ENCODE assay signal across 21 cellular contexts in genomic region chr6:36383608-36384007, GRCh38. TPM values are rescaled to one million over a fixed set of nuclear protein-coding genes. Genes with fewer than 3 reads are reported as not detected.
A peak's percentile ranks its signal among the peaks of the same experiment; 100 is the strongest.
DNase-seq lines count a peak whose midpoint lies in the region; ATAC-seq and TF ChIP-seq lines count a peak whose summit lies in the region.
"Had no signal": no experiment of that assay in that cellular context is flagged by ENCODE, and none has a peak within 500 bp of the region (broad histone marks: within the 10 kb centered on the region; RNA-seq: fewer than 3 reads in every experiment).

No MANE protein-coding gene starts in this region.

- peaks cover 8% of the 10 kb centered on the region for H3K36me3 Mint-ChIP-seq in activated T-cell treated with anti-CD3 and anti-CD28 coated beads, Interleukin-2, amount 50 U/mL, for 4 hours (ENCODE audit: insufficient read depth)
- H3K36me3 Mint-ChIP-seq in activated CD4-positive, alpha-beta memory T cell treated with anti-CD3 and anti-CD28 coated beads for 36 hours = peaks cover 7% of the 10 kb centered on the region
- H3K36me3 Mint-ChIP-seq: neural progenitor cell, WTC11 had no signal

- H3K36me3 ChIP-seq in DOHH2 (ENCODE audit: control insufficient read depth, low read length) (no peaks in the 10 kb centered on the region), colonic mucosa (no peaks in the 10 kb centered on the region)
- H3K36me3 ChIP-seq: adrenal gland, cardiac muscle cell, HAP-1, neural progenitor cell, upper lobe of right lung had no signal

- H3K9me2 ChIP-seq in DOHH2 (replicated peaks; ENCODE audit: control insufficient read depth, low read length) = no peaks in the 10 kb centered on the region

- no peak for DNase-seq in activated T-cell treated with anti-CD3 and anti-CD28 coated beads, Interleukin-2, amount 50 U/mL, for 4 hours
- no peak for DNase-seq in activated T-cell treated with anti-CD3 and anti-CD28 coated beads, Interleukin-2, amount 50 U/mL, for 48 hours
- peak; percentile 61 for DNase-seq in activated CD4-positive, alpha-beta memory T cell treated with anti-CD3 and anti-CD28 coated beads for 36 hours
- DNase-seq in posterior vena cava (ENCODE audit: low spot score) (peak; percentile 43), HPDE6-E6E7 (ENCODE audit: extremely low spot score) (no peak), colonic mucosa (no peak)
- DNase-seq: adrenal gland, COR-L47, NCI-H1092 treated with DMSO at 0.1 percent for 48 hours, SIG-M5, spleen, upper lobe of right lung had no signal

- ATAC-seq in activated T-cell treated with anti-CD3 and anti-CD28 coated beads, Interleukin-2, amount 50 U/mL, for 4 hours = peak; percentile 21 to 27
- ATAC-seq in HG03439 (IDR thresholded peaks at IDR 0.05; ENCODE audit: unreplicated experiment) = no peak
- ATAC-seq: upper lobe of right lung, WTC11 had no signal

- H3K27me3 ChIP-seq in DOHH2 (ENCODE audit: control insufficient read depth, low read length) = peaks cover 30% of the 10 kb centered on the region
- no peaks in the 10 kb centered on the region for H3K27me3 ChIP-seq in colonic mucosa
- H3K27me3 ChIP-seq: adrenal gland, upper lobe of right lung had no signal

- CTCF ChIA-PET in activated CD4-positive, alpha-beta memory T cell treated with anti-CD3 and anti-CD28 coated beads for 36 hours (lab: Charles Lee) = no interaction called here

- H4K20me1 ChIP-seq in DOHH2 (ENCODE audit: control insufficient read depth, insufficient read depth, low read depth, low read length) = no peaks in the 10 kb centered on the region

- peak overlapping the region; percentile 45 for H3K4me3 ChIP-seq in DOHH2 (ENCODE audit: low read length)
- H3K4me3 ChIP-seq in colonic mucosa = no peak overlapping the region
- H3K4me3 ChIP-seq: adrenal gland, cardiac muscle cell, HAP-1, neural progenitor cell, spleen, upper lobe of right lung had no signal

- H3K9me3 ChIP-seq in DOHH2 (ENCODE audit: control insufficient read depth, insufficient read depth, low read length) (no peaks in the 10 kb centered on the region), colonic mucosa (no peaks in the 10 kb centered on the region)
- H3K9me3 ChIP-seq: adrenal gland, HAP-1, spleen, upper lobe of right lung had no signal

- peak overlapping the region; percentile 81 for H3K27ac Mint-ChIP-seq in activated CD4-positive, alpha-beta memory T cell treated with anti-CD3 and anti-CD28 coated beads for 36 hours
- H3K27ac Mint-ChIP-seq: neural progenitor cell; stimulated activated naive CD8-positive, alpha-beta T cell treated with anti-CD3 and anti-CD28 coated beads, Interleukin-15, Interleukin-2, amounts not matched to agents 100 ng/mL and 50 ng/mL, for 24 hours; WTC11 had no signal

- H3F3A ChIP-seq in DOHH2 (ENCODE audit: control insufficient read depth, insufficient read depth) = no peaks in the 10 kb centered on the region

- no peak overlapping the region for H3K4me3 Mint-ChIP-seq in activated T-cell treated with anti-CD3 and anti-CD28 coated beads, Interleukin-2, amount 50 U/mL, for 4 hours
- H3K4me3 Mint-ChIP-seq in activated CD4-positive, alpha-beta memory T cell treated with anti-CD3 and anti-CD28 coated beads for 36 hours = no peak overlapping the region
- H3K4me3 Mint-ChIP-seq: neural progenitor cell; stimulated activated naive CD8-positive, alpha-beta T cell treated with anti-CD3 and anti-CD28 coated beads, Interleukin-15, Interleukin-2, amounts not matched to agents 100 ng/mL and 50 ng/mL, for 24 hours; WTC11 had no signal

- peak overlapping the region; percentile 8; the same call in 1 of the 2 replicates for H3K27ac ChIP-seq in DOHH2 (ENCODE audit: low read depth, low read length)
- no peak overlapping the region for H3K27ac ChIP-seq in colonic mucosa
- H3K27ac ChIP-seq: adrenal gland, cardiac muscle cell, neural progenitor cell, spleen, upper lobe of right lung had no signal

- H3K4me1 Mint-ChIP-seq in activated T-cell treated with anti-CD3 and anti-CD28 coated beads, Interleukin-2, amount 50 U/mL, for 4 hours (ENCODE audit: low read depth) = peaks cover 54% of the 10 kb centered on the region
- H3K4me1 Mint-ChIP-seq in activated CD4-positive, alpha-beta memory T cell treated with anti-CD3 and anti-CD28 coated beads for 36 hours (ENCODE audit: low read depth) = peaks cover 62% of the 10 kb centered on the region

- intact Hi-C loops in activated CD4-positive, alpha-beta memory T cell treated with anti-CD3 and anti-CD28 coated beads for 36 hours (cut with micrococcal nuclease) = loop anchor here (2.0 kb wide), 1 partner anchor 59 kb away; the partner anchor contains the start of genes KCTD20 and PXT1
- intact Hi-C loops in posterior vena cava (cut with DNase I) (no loop called here), colonic mucosa (cut with DNase I) (no loop called here)

- H3K4me1 ChIP-seq in DOHH2 (ENCODE audit: control insufficient read depth, low read length) (peaks cover 68% of the 10 kb centered on the region), colonic mucosa (no peaks in the 10 kb centered on the region)

- POLR2A ChIA-PET in activated CD4-positive, alpha-beta memory T cell treated with anti-CD3 and anti-CD28 coated beads for 36 hours (lab: Charles Lee) = no interaction called here

- peaks cover 8% of the 10 kb centered on the region for H3K27me3 Mint-ChIP-seq in activated T-cell treated with anti-CD3 and anti-CD28 coated beads, Interleukin-2, amount 50 U/mL, for 4 hours (ENCODE audit: low read depth)
- H3K27me3 Mint-ChIP-seq in activated CD4-positive, alpha-beta memory T cell treated with anti-CD3 and anti-CD28 coated beads for 36 hours = peaks cover 9% of the 10 kb centered on the region

- no peaks in the 10 kb centered on the region for H3K79me2 ChIP-seq in DOHH2 (ENCODE audit: control insufficient read depth, low read length)

- H3K9me3 Mint-ChIP-seq in activated T-cell treated with anti-CD3 and anti-CD28 coated beads, Interleukin-2, amount 50 U/mL, for 4 hours = no peaks in the 10 kb centered on the region
- H3K9me3 Mint-ChIP-seq in activated CD4-positive, alpha-beta memory T cell treated with anti-CD3 and anti-CD28 coated beads for 36 hours = no peaks in the 10 kb centered on the region
- H3K9me3 Mint-ChIP-seq: stimulated activated naive CD8-positive, alpha-beta T cell treated with anti-CD3 and anti-CD28 coated beads, Interleukin-15, Interleukin-2, amounts not matched to agents 100 ng/mL and 50 ng/mL, for 24 hours; WTC11 had no signal

- no peak overlapping the region for H3K9ac ChIP-seq in colonic mucosa (ENCODE audit: low read depth in 2 of 2, low read length in 2 of 2)
- H3K9ac ChIP-seq: neural progenitor cell had no signal

- no peak for TF ChIP-seq CTCF in DOHH2 (IDR thresholded peaks at IDR 0.05; ENCODE audit: low read depth, low read length, poor library complexity, severe bottlenecking)
- no peak for TF ChIP-seq CTCF in colonic mucosa (IDR thresholded peaks at IDR 0.05)

- peak overlapping the region; percentile 63 for H3K4me2 ChIP-seq in DOHH2 (ENCODE audit: low read length)
- H3K4me2 ChIP-seq: neural progenitor cell had no signal

RNA-seq across cellular contexts. Expression of gene ETV7, which starts 3.9 kb away (rescaled TPM):
- 1 to 10 TPM in 2 of 3 donors, under 1 TPM in 1; 0.45 to 4.9 (median 1.7) TPM for total RNA-seq in activated T-cell treated with anti-CD3 and anti-CD28 coated beads, Interleukin-2, amount 50 U/mL, for 4 hours
- 1 to 10 TPM; 5.8 to 5.9 TPM for total RNA-seq in activated CD4-positive, alpha-beta memory T cell treated with anti-CD3 and anti-CD28 coated beads for 36 hours
- total RNA-seq in posterior vena cava = under 1 TPM in 1 of 2 donors, not detected in 1; 0.57 TPM
- 1 to 10 TPM; 2.9 to 4.5 TPM for total RNA-seq in colonic mucosa
- total RNA-seq: cardiac muscle cell had no signal

RNA-seq across cellular contexts. Expression of gene BNIP5, which starts 46.9 kb away (rescaled TPM):
- not detected for total RNA-seq in activated T-cell treated with anti-CD3 and anti-CD28 coated beads, Interleukin-2, amount 50 U/mL, for 4 hours
- not detected for total RNA-seq in activated CD4-positive, alpha-beta memory T cell treated with anti-CD3 and anti-CD28 coated beads for 36 hours
- not detected for total RNA-seq in posterior vena cava
- total RNA-seq in colonic mucosa = 1 to 10 TPM; 4.7 to 7.8 TPM
- total RNA-seq: adrenal gland; glomerular endothelial cell; spleen; T-helper 2 cell treated with Interferon-gamma antibody and Interleukin-4, amounts not matched to agents 100 ng/mL and 5 ng/mL, for 36 hours; upper lobe of right lung; WTC11 had no signal

RNA-seq across cellular contexts. Expression of gene PXT1, which starts 59.0 kb away (rescaled TPM):
- under 1 TPM in 2 of 3 donors, not detected in 1; 0.16 to 0.19 TPM for total RNA-seq in activated T-cell treated with anti-CD3 and anti-CD28 coated beads, Interleukin-2, amount 50 U/mL, for 4 hours
- total RNA-seq in activated CD4-positive, alpha-beta memory T cell treated with anti-CD3 and anti-CD28 coated beads for 36 hours = under 1 TPM; 0.22 to 0.29 TPM
- not detected for total RNA-seq in posterior vena cava
- not detected for total RNA-seq in colonic mucosa
- total RNA-seq: adrenal gland, cardiac muscle cell, glomerular endothelial cell, upper lobe of right lung had no signal

RNA-seq across cellular contexts. Expression of gene KCTD20, which starts 59.2 kb away (rescaled TPM):
- total RNA-seq in activated T-cell treated with anti-CD3 and anti-CD28 coated beads, Interleukin-2, amount 50 U/mL, for 4 hours = 10 to 100 TPM; 41.7 to 47.4 (median 44.6) TPM
- 10 to 100 TPM; 48.0 to 51.0 TPM for total RNA-seq in activated CD4-positive, alpha-beta memory T cell treated with anti-CD3 and anti-CD28 coated beads for 36 hours
- total RNA-seq in posterior vena cava = 10 to 100 TPM; 52.6 to 54.3 TPM
- total RNA-seq in colonic mucosa = 10 to 100 TPM; 23.8 to 34.9 TPM

Comparison
In these comparisons a context has a peak if more than half of its experiments do, and no peak if none do; other contexts are left out.
1. DNase-seq: peak in activated CD4-positive, alpha-beta memory T cell treated with anti-CD3 and anti-CD28 coated beads for 36 hours (single experiment) and posterior vena cava (single experiment); none in activated T-cell treated with anti-CD3 and anti-CD28 coated beads, Interleukin-2, amount 50 U/mL, for 4 hours (single experiment), activated T-cell treated with anti-CD3 and anti-CD28 coated beads, Interleukin-2, amount 50 U/mL, for 48 hours (0 of 2), HPDE6-E6E7 (single experiment) and colonic mucosa (single experiment).
2. RNA of gene BNIP5, which starts 46.9 kb away (total RNA-seq): 4.7 to 7.8 TPM in colonic mucosa; not detected in activated T-cell treated with anti-CD3 and anti-CD28 coated beads, Interleukin-2, amount 50 U/mL, for 4 hours, not detected in activated CD4-positive, alpha-beta memory T cell treated with anti-CD3 and anti-CD28 coated beads for 36 hours and not detected in posterior vena cava; every median in the first group is over 4 times any median in the second.